In the genomic region with DNA sequence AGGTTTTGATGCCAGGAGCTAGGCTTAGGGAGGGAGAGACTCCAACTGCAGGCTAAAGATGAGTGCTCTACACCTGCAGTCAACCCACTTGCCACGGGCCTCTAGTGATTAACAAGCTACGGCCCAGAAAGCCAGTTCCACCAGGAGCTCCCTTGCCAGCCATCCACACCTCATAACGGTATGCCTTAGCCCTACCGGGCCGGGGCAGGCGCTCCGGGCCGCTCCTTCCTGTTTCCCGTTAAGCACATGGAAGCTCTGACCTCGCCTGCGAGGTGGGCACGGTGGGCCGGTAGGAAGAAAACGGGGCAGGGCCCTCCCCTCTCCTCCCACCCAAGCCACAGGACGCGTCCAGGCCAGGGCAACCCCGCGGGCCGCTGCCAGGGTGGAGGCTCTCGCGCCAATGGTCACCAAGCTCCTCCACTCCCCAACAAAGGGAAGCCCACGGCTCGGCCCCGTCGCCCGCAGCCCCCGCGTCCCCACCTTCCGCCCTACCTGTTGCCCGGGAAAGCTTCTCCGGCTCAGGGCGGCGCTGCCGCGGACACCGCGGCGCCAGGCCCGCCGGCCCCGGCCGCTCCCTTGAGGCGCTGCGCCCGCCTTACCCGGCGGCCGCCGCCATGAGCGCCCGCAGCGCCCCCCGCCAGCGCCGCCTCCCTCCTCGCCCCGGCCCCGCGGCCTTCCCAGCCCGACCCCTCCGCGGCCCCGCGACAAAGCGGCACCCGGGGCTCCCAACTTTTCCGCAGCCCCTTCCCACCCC, we compare ENCODE assay signal across 8 cellular contexts. TPM values are rescaled to one million over a fixed set of nuclear protein-coding genes. Genes with fewer than 3 reads are reported as not detected.
A peak's percentile ranks its signal among the peaks of the same experiment; 100 is the strongest.
DNase-seq lines count a peak whose midpoint lies in the region; ATAC-seq and TF ChIP-seq lines count a peak whose summit lies in the region.

No MANE protein-coding gene starts in this region.

- peak; percentile 36 for ATAC-seq in HG02973 (IDR thresholded peaks at IDR 0.05; ENCODE audit: unreplicated experiment)
- ATAC-seq in foreskin keratinocyte: peak; percentile 37
- no peak for ATAC-seq in HG02938 (IDR thresholded peaks at IDR 0.05; ENCODE audit: unreplicated experiment)

- no peaks in the 10 kb centered on the region for H3K27me3 ChIP-seq in foreskin keratinocyte

- DNase-seq in NCI-H510A treated with DMSO at 0.1 percent for 48 hours (lab: John Stamatoyannopoulos, UW) (peak; percentile 18), NCI-H510A (lab: John Stamatoyannopoulos, UW) (no peak), OCI-M1 (lab: John Stamatoyannopoulos, UW) (peak; percentile 65), activated gamma-delta T cell treated with Interleukin-2 at 50 U/mL for 16 hours (peak; percentile 27), foreskin keratinocyte (peak in 1 of 2 donors; percentile 37), nucleus accumbens (lab: John Stamatoyannopoulos, UW) (peak in 35 of 56 donors; percentile 12 to 79 (median 46))

- no peak for TF ChIP-seq CTCF in foreskin keratinocyte (conservative IDR thresholded peaks at IDR 0.05)

- peaks cover 5% of the 10 kb centered on the region for H3K4me1 ChIP-seq in foreskin keratinocyte

- H3K27ac ChIP-seq in foreskin keratinocyte: peak overlapping the region; percentile 83

RNA-seq across cellular contexts. Expression of gene CERS2, which starts 0.6 kb away (rescaled TPM):
- total RNA-seq in foreskin keratinocyte: 135 and 138 TPM in 2 replicates
- polyA plus RNA-seq in foreskin keratinocyte: 100 and 118 TPM in 2 replicates

RNA-seq across cellular contexts. Expression of gene ANXA9, which starts 8.1 kb away (rescaled TPM):
- total RNA-seq in foreskin keratinocyte: 0.71 and 0.95 TPM in 2 replicates
- polyA plus RNA-seq in foreskin keratinocyte: 0.49 and 0.58 TPM in 2 replicates

RNA-seq across cellular contexts. Expression of gene MINDY1, which starts 32.7 kb away (rescaled TPM):
- 7.3 and 7.6 TPM in 2 replicates for total RNA-seq in foreskin keratinocyte
- polyA plus RNA-seq in foreskin keratinocyte: 3.5 and 4.1 TPM in 2 replicates

RNA-seq across cellular contexts. Expression of gene PRUNE1, which starts 34.2 kb away (rescaled TPM):
- total RNA-seq in foreskin keratinocyte: 11.8 and 12.8 TPM in 2 replicates
- polyA plus RNA-seq in foreskin keratinocyte: 7.4 and 8.4 TPM in 2 replicates

RNA-seq across cellular contexts. Expression of gene SETDB1, which starts 47.8 kb away (rescaled TPM):
- 25.4 and 28.3 TPM in 2 replicates for total RNA-seq in foreskin keratinocyte
- polyA plus RNA-seq in foreskin keratinocyte: 11.6 and 12.7 TPM in 2 replicates
